Comparison of ENCODE assay signal across 8 cellular contexts in the genomic region with DNA sequence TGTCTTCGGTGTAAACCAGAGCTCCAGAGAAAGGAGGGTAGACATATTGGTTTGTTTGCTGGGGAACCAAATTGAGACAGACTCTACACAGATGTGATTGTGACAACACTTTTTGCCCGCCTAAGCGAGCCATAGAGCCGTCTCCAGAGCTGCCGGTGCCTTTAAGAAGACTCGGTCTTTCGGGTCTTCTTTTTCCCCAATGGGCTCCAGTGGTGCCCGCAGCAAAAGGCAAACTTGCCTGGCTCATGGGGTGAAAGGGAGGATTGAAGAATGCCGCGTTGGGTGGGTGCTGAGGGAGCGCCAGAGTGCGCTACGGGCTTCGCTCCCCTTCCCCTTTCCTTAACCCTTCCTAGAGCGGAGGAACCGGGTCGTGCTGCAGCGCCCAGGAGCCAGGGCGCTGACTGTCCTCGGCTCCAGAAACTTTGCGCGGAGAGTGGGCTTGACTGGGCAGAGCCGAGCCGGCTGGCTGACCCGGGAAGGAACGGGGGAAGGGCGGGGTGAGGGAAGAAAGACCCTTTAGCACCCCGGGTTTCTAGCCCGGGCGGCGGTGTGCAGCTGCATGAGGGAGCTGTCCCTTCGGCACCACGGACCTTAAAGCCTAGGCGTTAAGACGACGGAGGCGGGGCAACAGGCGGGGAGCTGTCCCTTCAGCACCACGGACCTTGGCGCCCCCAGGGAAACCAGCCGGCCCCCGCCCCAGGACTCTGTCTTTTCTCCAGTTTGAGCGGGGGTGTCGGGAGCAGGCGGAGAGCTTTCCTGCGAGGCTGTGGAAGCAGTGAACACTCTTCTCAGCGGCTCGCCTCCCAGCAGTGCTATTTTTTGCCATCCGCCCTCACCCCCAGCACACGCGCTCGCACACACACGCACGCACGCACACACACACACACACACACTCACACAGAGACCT.
DNase-seq lines count a peak whose midpoint lies in the region; TF ChIP-seq lines count a peak whose summit lies in the region.

CACNG3 (plus strand) TSS at position 890 of the 907 bp plus-strand sequence. CDS start 420 bp downstream, outside the sequence.

- DNase-seq in GM12865 (ENCODE audit: low read depth) (peak; percentile 62), RKO (ENCODE audit: low spot score) (peak; percentile 62), iPS DF 4.7 (ENCODE audit: extremely low read depth, low spot score) (peak; percentile 44), NCI-H146 (lab: John Stamatoyannopoulos, UW) (no peak), GF-D8 (lab: John Stamatoyannopoulos, UW) (no peak), NCI-H1436 (lab: John Stamatoyannopoulos, UW) (no peak)
- peak; percentile 37 for DNase-seq in activated naive CD4-positive, alpha-beta T cell treated with anti-CD3 and anti-CD28 coated beads, Interleukin-2, amount 50 U/mL, for 16 hours
- peak; percentile 55 to 69 for DNase-seq in stimulated activated CD4-positive, alpha-beta T cell treated with anti-CD3 and anti-CD28 coated beads, Interleukin-2, amount 100 ng/mL, for 24 hours

- TF ChIP-seq CTCF in GM12865 (IDR thresholded peaks at IDR 0.05; ENCODE audit: insufficient read depth, low read depth, low read length, missing control alignments): no peak

- no peak within 1 kb of the TSS for H3K4me3 ChIP-seq in GM12865 (ENCODE audit: low read depth, low read length)

Comparison
In these comparisons a context has a peak if more than half of its experiments do, and no peak if none do; other contexts are left out.
1. DNase-seq: peak in GM12865 (single experiment), RKO (single experiment), activated naive CD4-positive, alpha-beta T cell treated with anti-CD3 and anti-CD28 coated beads, Interleukin-2, amount 50 U/mL, for 16 hours (single experiment), iPS DF 4.7 (single experiment) and stimulated activated CD4-positive, alpha-beta T cell treated with anti-CD3 and anti-CD28 coated beads, Interleukin-2, amount 100 ng/mL, for 24 hours (2 of 2); none in NCI-H146 (single experiment), GF-D8 (single experiment) and NCI-H1436 (single experiment).